5 cellular contexts compared by ENCODE assay signal in genomic region chr15:35933531-35933930, GRCh38.
"Had no signal": no experiment of that assay in that cellular context is flagged by ENCODE, and none has a peak within 500 bp of the region (broad histone marks: within the 10 kb centered on the region; RNA-seq: fewer than 3 reads in every experiment).

No MANE protein-coding gene starts in this region.

- H3K36me3 Mint-ChIP-seq: IgD-negative memory B cell had no signal

- H3K9me3 Mint-ChIP-seq: IgD-negative memory B cell had no signal

- H3K4me3 ChIP-seq: K562 had no signal

- H3K4me3 Mint-ChIP-seq: IgD-negative memory B cell had no signal

- H3K27me3 Mint-ChIP-seq: IgD-negative memory B cell had no signal

- H3K27ac Mint-ChIP-seq: IgD-negative memory B cell had no signal

- H3K4me1 Mint-ChIP-seq: IgD-negative memory B cell had no signal

- H3K27ac ChIP-seq: HL-60 had no signal

- DNase-seq: IMR-90, KBM-7 had no signal
